In the genomic region with DNA sequence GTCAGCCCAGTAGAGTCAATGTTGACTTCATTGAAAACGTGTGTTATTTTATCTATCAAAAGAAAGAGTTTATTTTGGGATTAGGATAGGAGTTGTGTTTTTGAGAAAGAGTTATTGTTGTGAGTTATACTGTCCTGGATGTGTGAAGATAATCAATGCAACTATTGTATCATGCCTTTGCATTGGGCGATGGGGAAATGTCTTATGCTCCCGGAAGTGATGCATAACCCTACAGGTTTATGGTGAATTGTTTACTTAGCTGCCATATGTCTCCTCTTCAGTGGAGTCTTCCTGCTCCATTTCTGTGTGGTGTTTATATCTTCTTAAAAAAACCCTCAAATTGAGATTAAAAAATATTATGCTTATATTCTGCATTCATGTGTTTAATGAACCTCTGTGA, we compare ENCODE assay signal across 13 cellular contexts. TPM values are rescaled to one million over a fixed set of nuclear protein-coding genes. Genes with fewer than 3 reads are reported as not detected.
"Had no signal": no experiment of that assay in that cellular context is flagged by ENCODE, and none has a peak within 500 bp of the region (broad histone marks: within the 10 kb centered on the region; RNA-seq: fewer than 3 reads in every experiment).

No MANE protein-coding gene starts in this region.

- H3K36me3 ChIP-seq: gastrocnemius medialis, thyroid gland, uterus had no signal

- H3K36me3 Mint-ChIP-seq: activated naive CD4-positive, alpha-beta T cell treated with anti-CD3 and anti-CD28 coated beads, Interleukin-2, amount 50 U/mL, for 24 hours had no signal

- H3K4me1 ChIP-seq: gastrocnemius medialis, uterus had no signal

- DNase-seq: activated CD4-positive, alpha-beta T cell treated with anti-CD3 and anti-CD28 coated beads, Interleukin-2, amount 50 U/mL, for 1 hour; activated effector memory CD4-positive, alpha-beta T cell treated with Interleukin-2 at 50 U/mL for 16 hours; amniotic stem cell; effector CD4-positive, alpha-beta T cell; gastrocnemius medialis; mammary epithelial cell; occipital lobe; T-helper 17 cell; thyroid gland; uterus had no signal

- H3K9me3 Mint-ChIP-seq: activated naive CD4-positive, alpha-beta T cell treated with anti-CD3 and anti-CD28 coated beads, Interleukin-2, amount 50 U/mL, for 24 hours; nephron had no signal

- H3K9me3 ChIP-seq: gastrocnemius medialis, thyroid gland, uterus had no signal

- ATAC-seq: gastrocnemius medialis, T-helper 17 cell had no signal

- H3K4me3 ChIP-seq: gastrocnemius medialis, skin epidermis, thyroid gland, uterus had no signal

- H3K4me3 Mint-ChIP-seq: activated naive CD4-positive, alpha-beta T cell treated with anti-CD3 and anti-CD28 coated beads, Interleukin-2, amount 50 U/mL, for 24 hours; T-helper 17 cell had no signal

- H3K27me3 ChIP-seq: gastrocnemius medialis, thyroid gland, uterus had no signal

- H3K27ac Mint-ChIP-seq: activated naive CD4-positive, alpha-beta T cell treated with anti-CD3 and anti-CD28 coated beads, Interleukin-2, amount 50 U/mL, for 24 hours; nephron; T-helper 17 cell had no signal

- H3K27ac ChIP-seq: gastrocnemius medialis, skin epidermis, thyroid gland, uterus had no signal

- H3K4me1 Mint-ChIP-seq: activated naive CD4-positive, alpha-beta T cell treated with anti-CD3 and anti-CD28 coated beads, Interleukin-2, amount 50 U/mL, for 24 hours; T-helper 17 cell had no signal

RNA-seq across cellular contexts. Expression of a gene that starts 6.4 kb away (rescaled TPM):
- polyA plus RNA-seq: mammary epithelial cell had no signal
